Comparison of ENCODE assay signal across 8 cellular contexts in genomic region chr19:45001087-45001739, GRCh38. TPM values are rescaled to one million over a fixed set of nuclear protein-coding genes. Genes with fewer than 3 reads are reported as not detected.
A peak's percentile ranks its signal among the peaks of the same experiment; 100 is the strongest.
DNase-seq lines count a peak whose midpoint lies in the region; ATAC-seq and TF ChIP-seq lines count a peak whose summit lies in the region.

TSS of gene RELB (plus strand) at chr19:45001464. CDS start at chr19:45001580, 116 bp downstream.

- H3K9me3 ChIP-seq in effector memory CD4-positive, alpha-beta T cell (ENCODE audit: control insufficient read depth, low read length) = no peaks in the 10 kb centered on the region

- peak within 1 kb of the TSS; percentile 98 to 100 (median 100) for H3K27ac Mint-ChIP-seq in CD14-positive monocyte
- peak within 1 kb of the TSS; percentile 97 for H3K27ac Mint-ChIP-seq in memory B cell

- intact Hi-C loops in CD14-positive monocyte (cut with micrococcal nuclease) = loop anchor here in 1 of 2 donors (5.0 kb wide), 1 partner anchor 41 kb away; no protein-coding TSS in a partner anchor

- TF ChIP-seq CTCF in CD14-positive monocyte (IDR thresholded peaks at IDR 0.05) = no peak

- no peaks in the 10 kb centered on the region for H3K27me3 ChIP-seq in effector memory CD4-positive, alpha-beta T cell (replicated peaks; ENCODE audit: control insufficient read depth, insufficient read depth, low read length, poor library complexity, severe bottlenecking)

- CTCF ChIA-PET in activated CD8-positive, alpha-beta memory T cell treated with anti-CD3 and anti-CD28 coated beads for 36 hours (lab: Charles Lee) = interaction anchor here (1.0 to 1.9 kb wide), 3 partner anchors 11 to 58 kb away, joined by 3 to 8 read pairs (median 6); partner anchors contain the start of gene CLASRP

- H3K27me3 Mint-ChIP-seq in CD14-positive monocyte (ENCODE audit: low read depth in 3 of 3) (peaks cover 0 to 5% (median 1%) of the 10 kb centered on the region in 3 donors), memory B cell (no peaks in the 10 kb centered on the region)

- no peaks in the 10 kb centered on the region for H3K4me1 ChIP-seq in effector memory CD4-positive, alpha-beta T cell (ENCODE audit: control insufficient read depth, insufficient read depth, low read length, poor library complexity, severe bottlenecking)

- peaks cover 15 to 41% of the 10 kb centered on the region in 2 donors for H3K36me3 Mint-ChIP-seq in CD14-positive monocyte
- peaks cover 8% of the 10 kb centered on the region for H3K36me3 Mint-ChIP-seq in memory B cell

- peak within 1 kb of the TSS; percentile 100 for H3K27ac ChIP-seq in effector memory CD4-positive, alpha-beta T cell (ENCODE audit: insufficient read depth, low read length, poor library complexity, severe bottlenecking)

- H3K4me1 Mint-ChIP-seq in CD14-positive monocyte (peaks cover 15% of the 10 kb centered on the region), memory B cell (peaks cover 2% of the 10 kb centered on the region)

- H3K4me3 ChIP-seq in effector memory CD4-positive, alpha-beta T cell (ENCODE audit: insufficient read depth, low read depth, low read length, poor library complexity, severe bottlenecking) = peak within 1 kb of the TSS; percentile 98

- H3K9me3 Mint-ChIP-seq in CD14-positive monocyte (peaks cover 0 to 3% (median 0%) of the 10 kb centered on the region in 7 donors), memory B cell (peaks cover 3% of the 10 kb centered on the region)

- peaks cover 8% of the 10 kb centered on the region for H3K36me3 ChIP-seq in effector memory CD4-positive, alpha-beta T cell (ENCODE audit: control insufficient read depth, insufficient read depth, low read length)

- DNase-seq in CD14-positive monocyte (ENCODE audit: low spot score) (peak; percentile 94), NCI-H82 treated with DMSO at 0.1 percent for 48 hours (lab: John Stamatoyannopoulos, UW; ENCODE audit: unreplicated experiment) (peak; percentile 52), memory B cell (ENCODE audit: low spot score in 2 of 2) (peak; percentile 99)
- peak; percentile 91 to 96 (median 95) for DNase-seq in effector memory CD4-positive, alpha-beta T cell
- peak; percentile 91 to 99 (median 97) for DNase-seq in stimulated activated CD4-positive, alpha-beta T cell treated with anti-CD3 and anti-CD28 coated beads, TNF-alpha, amount 100 ng/mL, for 48 hours (ENCODE audit: low read depth in 3 of 3)

- H3K4me3 Mint-ChIP-seq in CD14-positive monocyte (peak within 1 kb of the TSS; percentile 92 to 96), memory B cell (peak within 1 kb of the TSS; percentile 89)

- POLR2A ChIA-PET in activated CD8-positive, alpha-beta memory T cell treated with anti-CD3 and anti-CD28 coated beads for 36 hours (lab: Charles Lee) = interaction anchor here (0.5 to 1.1 kb wide), 8 partner anchors 21 to 178 kb away, joined by 3 to 13 read pairs (median 4); partner anchors contain the start of gene CLASRP

- ATAC-seq in GM19395 (IDR thresholded peaks at IDR 0.05; ENCODE audit: unreplicated experiment) (peak; percentile 44), HG03558 (IDR thresholded peaks at IDR 0.05; ENCODE audit: extremely low read depth, unreplicated experiment) (peak; percentile 35), memory B cell (ENCODE audit: low read depth) (peak; percentile 67)

RNA-seq across cellular contexts. Expression of gene RELB, which starts in this region (rescaled TPM):
- polyA plus RNA-seq in CD14-positive monocyte = 10 to 100 TPM; 32.3 to 35.0 TPM
- total RNA-seq in activated CD8-positive, alpha-beta memory T cell treated with anti-CD3 and anti-CD28 coated beads for 36 hours = 10 to 100 TPM; 48.5 to 51.6 TPM

Comparison
In these comparisons a context has a peak if more than half of its experiments do, and no peak if none do; other contexts are left out.
1. Peak in every context shown above with its lines: DNase-seq, ATAC-seq, H3K4me3 ChIP-seq and H3K27ac ChIP-seq.